In the genomic region with DNA sequence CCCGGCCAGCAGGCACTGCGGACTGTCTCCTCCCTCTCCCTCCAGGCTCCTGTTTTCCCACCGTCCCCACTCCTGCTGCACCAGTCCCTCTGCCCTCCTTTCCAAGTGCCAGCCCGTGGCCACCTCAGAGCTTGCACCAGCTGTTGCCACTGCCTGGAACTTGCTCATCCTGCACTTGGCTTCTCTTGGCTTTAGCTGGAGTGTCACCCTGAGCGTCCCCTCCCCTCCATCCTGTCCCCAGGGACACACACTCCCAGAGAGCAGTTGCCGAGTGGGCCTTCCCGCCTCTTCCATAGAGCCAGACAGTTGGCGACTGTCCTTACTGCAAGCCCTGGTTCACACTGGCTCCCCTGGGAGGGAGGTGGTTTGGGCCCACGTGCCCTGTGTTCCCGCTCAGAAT, we compare ENCODE assay signal across 9 cellular contexts. TPM values are rescaled to one million over a fixed set of nuclear protein-coding genes. Genes with fewer than 3 reads are reported as not detected.
"Had no signal": no experiment of that assay in that cellular context is flagged by ENCODE, and none has a peak within 500 bp of the region (broad histone marks: within the 10 kb centered on the region; RNA-seq: fewer than 3 reads in every experiment).

No MANE protein-coding gene starts in this region.

RNA-seq across cellular contexts. Expression of a gene that starts 48.8 kb away (rescaled TPM):
- total RNA-seq: hepatocyte; kidney epithelial cell; naive thymus-derived CD8-positive, alpha-beta T cell; osteocyte; progenitor cell of endocrine pancreas; pulmonary artery endothelial cell; renal cortical epithelial cell; subcutaneous adipose tissue; thoracic aorta had no signal
